Comparison of ENCODE assay signal across 8 cellular contexts in genomic region chrX:64204252-64204651, GRCh38.
DNase-seq lines count a peak whose midpoint lies in the region; ATAC-seq lines count a peak whose summit lies in the region.

No MANE protein-coding gene starts in this region.

- ATAC-seq in activated naive CD8-positive, alpha-beta T cell treated with anti-CD3 and anti-CD28 coated beads, Interleukin-2, amount 50 U/mL, for 24 hours = no peak
- no peak for ATAC-seq in stimulated activated naive CD8-positive, alpha-beta T cell treated with anti-CD3 and anti-CD28 coated beads, Interleukin-15, Interleukin-2, amounts not matched to agents 100 U/mL and 50 U/mL, for 24 hours
- no peak for ATAC-seq in HG03571 (IDR thresholded peaks at IDR 0.05; ENCODE audit: unreplicated experiment)

- no peaks in the 10 kb centered on the region for H3K36me3 ChIP-seq in HUES6 (ENCODE audit: control insufficient read depth, insufficient read depth, low read length)

- H3K4me3 Mint-ChIP-seq in activated naive CD8-positive, alpha-beta T cell treated with anti-CD3 and anti-CD28 coated beads, Interleukin-2, amount 50 U/mL, for 24 hours = peak overlapping the region; percentile 70

- no peaks in the 10 kb centered on the region for H3K9me3 Mint-ChIP-seq in activated naive CD8-positive, alpha-beta T cell treated with anti-CD3 and anti-CD28 coated beads, Interleukin-2, amount 50 U/mL, for 24 hours

- peak overlapping the region; percentile 58 for H3K9ac ChIP-seq in HUES6 (ENCODE audit: low read length)

- H3K4me1 ChIP-seq in HUES6 (ENCODE audit: control insufficient read depth, insufficient read depth, low read length) = peaks cover 16% of the 10 kb centered on the region

- H3K4me1 Mint-ChIP-seq in activated naive CD8-positive, alpha-beta T cell treated with anti-CD3 and anti-CD28 coated beads, Interleukin-2, amount 50 U/mL, for 24 hours = peaks cover 6% of the 10 kb centered on the region

- H3K4me3 ChIP-seq in HUES6 (ENCODE audit: low read depth, low read length) = peak overlapping the region; percentile 82
- H3K4me3 ChIP-seq in iPS-18c (ENCODE audit: insufficient read depth, low read depth, low read length) = peak overlapping the region; percentile 55; the same call in 1 of the 2 replicates

- no peaks in the 10 kb centered on the region for H3K36me3 Mint-ChIP-seq in activated naive CD8-positive, alpha-beta T cell treated with anti-CD3 and anti-CD28 coated beads, Interleukin-2, amount 50 U/mL, for 24 hours (ENCODE audit: low read depth)

- no peak overlapping the region for H3K27ac ChIP-seq in HUES6 (ENCODE audit: low read depth, low read length)

- H3K27me3 ChIP-seq in HUES6 (ENCODE audit: control insufficient read depth, insufficient read depth, low read length) = peaks cover 14% of the 10 kb centered on the region

- H3K9me3 ChIP-seq in HUES6 (ENCODE audit: control insufficient read depth, insufficient read depth, low read depth, low read length) (peaks cover 13% of the 10 kb centered on the region; the same call in 1 of the 2 replicates), iPS-18c (ENCODE audit: control insufficient read depth, insufficient read depth, low read length) (peaks cover 4% of the 10 kb centered on the region)

- no peaks in the 10 kb centered on the region for H3K27me3 Mint-ChIP-seq in activated naive CD8-positive, alpha-beta T cell treated with anti-CD3 and anti-CD28 coated beads, Interleukin-2, amount 50 U/mL, for 24 hours

- DNase-seq in activated naive CD8-positive, alpha-beta T cell treated with anti-CD3 and anti-CD28 coated beads, Interleukin-2, amount 50 U/mL, for 24 hours = no peak
- peak; percentile 4 for DNase-seq in stimulated activated naive CD8-positive, alpha-beta T cell treated with anti-CD3 and anti-CD28 coated beads, Interleukin-15, Interleukin-2, amounts not matched to agents 100 U/mL and 50 U/mL, for 24 hours
- no peak for DNase-seq in AG08395 (ENCODE audit: low spot score)
- no peak for DNase-seq in GF-D8 (lab: John Stamatoyannopoulos, UW)
- DNase-seq in HK-2 (ENCODE audit: unreplicated experiment) = no peak

- H3K27ac Mint-ChIP-seq in activated naive CD8-positive, alpha-beta T cell treated with anti-CD3 and anti-CD28 coated beads, Interleukin-2, amount 50 U/mL, for 24 hours = no peak overlapping the region
